23 cellular contexts compared by ENCODE assay signal in genomic region chr9:133286523-133286922, GRCh38. TPM values are rescaled to one million over a fixed set of nuclear protein-coding genes. Genes with fewer than 3 reads are reported as not detected.
A peak's percentile ranks its signal among the peaks of the same experiment; 100 is the strongest.
DNase-seq lines count a peak whose midpoint lies in the region; ATAC-seq, FAIRE-seq and TF ChIP-seq lines count a peak whose summit lies in the region.
"Had no signal": no experiment of that assay in that cellular context is flagged by ENCODE, and none has a peak within 500 bp of the region (broad histone marks: within the 10 kb centered on the region; RNA-seq: fewer than 3 reads in every experiment).

No MANE protein-coding gene starts in this region.

- no peak overlapping the region for H3K4me2 ChIP-seq in endothelial cell of umbilical vein (ENCODE audit: insufficient read depth, low read length)
- H3K4me2 ChIP-seq: BLaER1, KMS-11 had no signal

- no peak overlapping the region for H3K9ac ChIP-seq in endothelial cell of umbilical vein (replicated peaks; ENCODE audit: extremely low read depth, insufficient read depth, low read length)
- H3K9ac ChIP-seq: BLaER1, KMS-11 had no signal

- intact Hi-C loops in endothelial cell of umbilical vein (cut with micrococcal nuclease) = no loop called here

- no peaks in the 10 kb centered on the region for H4K20me1 ChIP-seq in endothelial cell of umbilical vein (replicated peaks; ENCODE audit: control insufficient read depth, extremely low read depth, insufficient read depth, low read length)
- H4K20me1 ChIP-seq: BLaER1 had no signal

- H3K4me3 ChIP-seq in endothelial cell of umbilical vein (replicated peaks in 1 of 3; ENCODE audit: insufficient read depth in 1 of 3, low read depth in 1 of 3, low read length in 3 of 3) (no peak overlapping the region), kidney epithelial cell (ENCODE audit: low read depth, low read length) (no peak overlapping the region)
- H3K4me3 ChIP-seq: BLaER1, MG63 had no signal

- no peak overlapping the region for H2AFZ ChIP-seq in endothelial cell of umbilical vein (ENCODE audit: low read depth, low read length)

- CTCF ChIA-PET in endothelial cell of umbilical vein (lab: Charles Lee) (interaction anchor here (0.7 to 2.1 kb wide), 4 partner anchors 39 to 101 kb away, joined by 3 to 10 read pairs (median 4); no protein-coding TSS in a partner anchor), T-cell (lab: Charles Lee) (no interaction called here)

- dilution Hi-C loops in endothelial cell of umbilical vein (cut with MboI; ENCODE audit: extremely low pct_ligation_motif_present, low sequenced_read_pairs) = no loop called here

- POLR2A ChIA-PET in endothelial cell of umbilical vein (lab: Charles Lee) = no interaction called here
- POLR2A ChIA-PET in T-cell (lab: Charles Lee) = no interaction called here

- H3K9me3 Mint-ChIP-seq in T-cell = peaks cover 6 to 18% (median 13%) of the 10 kb centered on the region in 3 donors

- no peak overlapping the region for H3K27ac Mint-ChIP-seq in T-cell
- H3K27ac Mint-ChIP-seq: CD8-positive, alpha-beta T cell; HFFc6 had no signal

- H3K4me1 ChIP-seq in endothelial cell of umbilical vein (ENCODE audit: control insufficient read depth, extremely low read depth, insufficient read depth, low read length) = no peaks in the 10 kb centered on the region
- H3K4me1 ChIP-seq: BLaER1 had no signal

- no TSS peak for BruUV-seq in endothelial cell of umbilical vein (replicated peaks; lab: Mats Ljungman, UMichigan)

- H3K79me2 ChIP-seq in endothelial cell of umbilical vein (ENCODE audit: control insufficient read depth, insufficient read depth, low read length) = no peaks in the 10 kb centered on the region

- TF ChIP-seq POLR2A in endothelial cell of umbilical vein (IDR thresholded peaks at IDR 0.05; ENCODE audit: low read depth, low read length) = no peak

- no peaks in the 10 kb centered on the region for H3K9me1 ChIP-seq in endothelial cell of umbilical vein (replicated peaks; ENCODE audit: control insufficient read depth, extremely low read depth, insufficient read depth, low read length)

- H3K36me3 ChIP-seq in endothelial cell of umbilical vein (ENCODE audit: control insufficient read depth in 2 of 2, extremely low read depth in 1 of 2, insufficient read depth in 2 of 2, low read length in 2 of 2) (no peaks in the 10 kb centered on the region), kidney epithelial cell (ENCODE audit: control insufficient read depth, insufficient read depth, low read length) (no peaks in the 10 kb centered on the region)
- H3K36me3 ChIP-seq: BLaER1, MG63 had no signal

- no peaks in the 10 kb centered on the region for H3K4me1 Mint-ChIP-seq in T-cell

- H3K36me3 Mint-ChIP-seq in T-cell = no peaks in the 10 kb centered on the region
- H3K36me3 Mint-ChIP-seq: CD8-positive, alpha-beta T cell had no signal

- H3K27me3 ChIP-seq in endothelial cell of umbilical vein (ENCODE audit: control insufficient read depth in 2 of 2, insufficient read depth in 2 of 2, low read length in 2 of 2) (peaks cover 1 to 4% of the 10 kb centered on the region in 2 experiments), kidney epithelial cell (ENCODE audit: control insufficient read depth, insufficient read depth, low read length) (peaks cover under 1% of the 10 kb centered on the region)
- H3K27me3 ChIP-seq: BLaER1, MG63 had no signal

- peak; percentile 75 for FAIRE-seq in endothelial cell of umbilical vein (lab: Jason Lieb, UNC)
- FAIRE-seq: GM12892, H54 had no signal

- ATAC-seq in HG03175 (IDR thresholded peaks at IDR 0.05; ENCODE audit: unreplicated experiment) (no peak), GM18909 (IDR thresholded peaks at IDR 0.05; ENCODE audit: poor library complexity, unreplicated experiment) (no peak), T-cell (replicated peaks in 1 of 4) (no peak), HG03354 (IDR thresholded peaks at IDR 0.05; ENCODE audit: poor library complexity, severe bottlenecking, unreplicated experiment) (no peak)
- ATAC-seq: CD8-positive, alpha-beta T cell had no signal

- TF ChIP-seq CTCF in endothelial cell of umbilical vein (IDR thresholded peaks at IDR 0.05; ENCODE audit: extremely low read depth in 1 of 2, insufficient read depth in 1 of 2, low read depth in 1 of 2, low read length in 2 of 2) = no peak
- TF ChIP-seq CTCF in kidney epithelial cell (IDR thresholded peaks at IDR 0.05; ENCODE audit: insufficient read depth, low read length, poor library complexity, severe bottlenecking) = no peak

- H3K9me3 ChIP-seq in endothelial cell of umbilical vein (replicated peaks; ENCODE audit: control insufficient read depth, insufficient read depth, low read length) = peaks cover 3% of the 10 kb centered on the region
- H3K9me3 ChIP-seq: MG63 had no signal

- no peak overlapping the region for H3K4me3 Mint-ChIP-seq in T-cell
- H3K4me3 Mint-ChIP-seq: CD8-positive, alpha-beta T cell; HFFc6 had no signal

- peak; percentile 7 for DNase-seq in activated CD8-positive, alpha-beta memory T cell treated with anti-CD3 and anti-CD28 coated beads for 24 hours
- DNase-seq in activated CD8-positive, alpha-beta memory T cell treated with anti-CD3 and anti-CD28 coated beads, Interleukin-2, amount 50 U/mL, for 48 hours = no peak
- peak; percentile 16 for DNase-seq in endothelial cell of umbilical vein (ENCODE audit: low read depth, low spot score)
- peak; percentile 1 for DNase-seq in kidney epithelial cell (ENCODE audit: low read depth)
- no peak for DNase-seq in T-cell
- DNase-seq: CD8-positive, alpha-beta T cell; HFFc6; MG63; NCI-H1105; NCI-H1694; NCI-H2107; NCI-H345; NCI-H526 treated with DMSO at 0.1 percent for 48 hours; SHP77 treated with DMSO at 0.1 percent for 48 hours had no signal

- no peak overlapping the region for H3K27ac ChIP-seq in endothelial cell of umbilical vein (ENCODE audit: insufficient read depth, low read depth, low read length)
- H3K27ac ChIP-seq: 22Rv1, BLaER1, KMS-11 had no signal

- H3K27me3 Mint-ChIP-seq in T-cell = peaks cover under 1 to 7% of the 10 kb centered on the region in 2 donors

TF ChIP-seq in endothelial cell of umbilical vein, 7 proteins besides CTCF, POLR2A, EP300 and RAD21:
- TF ChIP-seq, protein P1, sequence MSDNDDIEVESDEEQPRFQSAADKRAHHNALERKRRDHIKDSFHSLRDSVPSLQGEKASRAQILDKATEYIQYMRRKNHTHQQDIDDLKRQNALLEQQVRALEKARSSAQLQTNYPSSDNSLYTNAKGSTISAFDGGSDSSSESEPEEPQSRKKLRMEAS (IDR thresholded peaks at IDR 0.05; ENCODE audit: insufficient read depth, insufficient read length) = no peak
- TF ChIP-seq POLR2AphosphoS5 (IDR thresholded peaks at IDR 0.05; ENCODE audit: insufficient read depth, low read depth, low read length) = no peak
- no peak for TF ChIP-seq EZH2 (IDR thresholded peaks at IDR 0.05; ENCODE audit: borderline replicate concordance, low read depth, low read length, severe bottlenecking)
- TF ChIP-seq JUN (IDR thresholded peaks at IDR 0.05; ENCODE audit: borderline replicate concordance, insufficient read depth, insufficient read length, low read depth) = peak; percentile 25
- no peak for TF ChIP-seq GATA2 (IDR thresholded peaks at IDR 0.05; ENCODE audit: insufficient read depth, insufficient read length, low read depth, low read length)
- no peak for TF ChIP-seq MYC (IDR thresholded peaks at IDR 0.05; ENCODE audit: low read depth, low read length)
- peak; percentile 58 for TF ChIP-seq FOS (IDR thresholded peaks at IDR 0.05; ENCODE audit: borderline replicate concordance, insufficient read depth, low read length)

RNA-seq across cellular contexts. Expression of gene ABO, which starts 11.5 kb away (rescaled TPM):
- total RNA-seq in endothelial cell of umbilical vein (not detected in 2 replicates), kidney epithelial cell (1.8 TPM in 2 replicates), T-cell (1 to 10 TPM in 1 of 5 donors, under 1 TPM in 3, not detected in 1; 0.06 to 1.8 (median 0.37) TPM)
- not detected in 2 replicates for polyA plus RNA-seq in endothelial cell of umbilical vein
- polyA plus RNA-seq in endothelial cell of umbilical vein (2011; cell fraction: cytosol; rRNA removed) = not detected in 2 replicates
- not detected in 2 replicates for polyA plus RNA-seq in endothelial cell of umbilical vein (2011; cell fraction: nucleus; rRNA removed)
- not detected in 2 replicates for polyA plus RNA-seq in endothelial cell of umbilical vein (2012)
- polyA minus RNA-seq in endothelial cell of umbilical vein = 0.56 and 1.4 TPM in 2 replicates
- 0.92 TPM for polyA minus RNA-seq in endothelial cell of umbilical vein (2011; cell fraction: cytosol; rRNA and poly(A)+ RNA removed)
- polyA minus RNA-seq in endothelial cell of umbilical vein (2011; cell fraction: nucleus; rRNA and poly(A)+ RNA removed) = not detected in 2 replicates
- total RNA-seq: CD8-positive, alpha-beta T cell; HFFc6; RPMI7951 had no signal

RNA-seq across cellular contexts. Expression of gene SURF6, which starts 49.5 kb away (rescaled TPM):
- total RNA-seq in endothelial cell of umbilical vein = 16.0 and 16.4 TPM in 2 replicates
- polyA plus RNA-seq in endothelial cell of umbilical vein = 4.9 TPM in 2 replicates
- polyA plus RNA-seq in endothelial cell of umbilical vein (2011; cell fraction: cytosol; rRNA removed) = 4.6 and 8.5 TPM in 2 replicates
- polyA plus RNA-seq in endothelial cell of umbilical vein (2011; cell fraction: nucleus; rRNA removed) = 8.5 and 13.5 TPM in 2 replicates
- polyA plus RNA-seq in endothelial cell of umbilical vein (2012) = 8.6 and 14.2 TPM in 2 replicates
- polyA minus RNA-seq in endothelial cell of umbilical vein = 3.2 and 3.9 TPM in 2 replicates
- 9.4 TPM for polyA minus RNA-seq in endothelial cell of umbilical vein (2011; cell fraction: cytosol; rRNA and poly(A)+ RNA removed)
- 2.0 and 3.8 TPM in 2 replicates for polyA minus RNA-seq in endothelial cell of umbilical vein (2011; cell fraction: nucleus; rRNA and poly(A)+ RNA removed)
- 17.4 and 30.8 TPM in 2 replicates for total RNA-seq in kidney epithelial cell
- 10 to 100 TPM; 18.5 to 35.0 (median 31.1) TPM for total RNA-seq in T-cell

Comparison
In these comparisons a context has a peak if more than half of its experiments do, and no peak if none do; other contexts are left out.
1. DNase-seq: peak in activated CD8-positive, alpha-beta memory T cell treated with anti-CD3 and anti-CD28 coated beads for 24 hours (single experiment), endothelial cell of umbilical vein (single experiment) and kidney epithelial cell (single experiment); none in activated CD8-positive, alpha-beta memory T cell treated with anti-CD3 and anti-CD28 coated beads, Interleukin-2, amount 50 U/mL, for 48 hours (single experiment) and T-cell (0 of 34).